21 cellular contexts compared by ENCODE assay signal in genomic region chr2:227423633-227424499, GRCh38. TPM values are rescaled to one million over a fixed set of nuclear protein-coding genes. Genes with fewer than 3 reads are reported as not detected.
"Had no signal": no experiment of that assay in that cellular context is flagged by ENCODE, and none has a peak within 500 bp of the region (broad histone marks: within the 10 kb centered on the region; RNA-seq: fewer than 3 reads in every experiment).

No MANE protein-coding gene starts in this region.

- H3K4me1 Mint-ChIP-seq: activated CD8-positive, alpha-beta memory T cell treated with anti-CD3 and anti-CD28 coated beads, Interleukin-2, amount 10 ng/mL, durations not matched to agents 7 days and 5 days; stimulated activated memory B cell treated with anti-CD40 and anti-IgM and Interleukin-4, amounts not matched to agents 10 μg/mL and 1 μg/mL and 100 μg/mL, for 72 hours had no signal

- H3K9me3 ChIP-seq: heart left ventricle, left lung had no signal

- H3K36me3 Mint-ChIP-seq: activated CD8-positive, alpha-beta memory T cell treated with anti-CD3 and anti-CD28 coated beads, Interleukin-2, amount 10 ng/mL, durations not matched to agents 7 days and 5 days; activated naive CD8-positive, alpha-beta T cell treated with anti-CD3 and anti-CD28 coated beads for 36 hours; stimulated activated memory B cell treated with anti-CD40 and anti-IgM and Interleukin-4, amounts not matched to agents 10 μg/mL and 1 μg/mL and 100 μg/mL, for 72 hours; type B pancreatic cell had no signal

- FAIRE-seq: endometrium, islet of Langerhans had no signal

- H3K4me3 Mint-ChIP-seq: activated CD8-positive, alpha-beta memory T cell treated with anti-CD3 and anti-CD28 coated beads, Interleukin-2, amount 10 ng/mL, durations not matched to agents 7 days and 5 days; activated naive CD8-positive, alpha-beta T cell treated with anti-CD3 and anti-CD28 coated beads for 36 hours; activated T-cell treated with anti-CD3 and anti-CD28 coated beads, Interleukin-2, amount 50 U/mL, for 4 hours; dendritic cell treated with granulocyte-macrophage colony-stimulating factor and Interleukin-4, amounts not matched to agents 40 ng/mL and 50 ng/mL, for 4 days; neural crest cell; stimulated activated memory B cell treated with anti-CD40 and anti-IgM and Interleukin-4, amounts not matched to agents 10 μg/mL and 1 μg/mL and 100 μg/mL, for 72 hours; type B pancreatic cell had no signal

- H3K27me3 Mint-ChIP-seq: activated CD8-positive, alpha-beta memory T cell treated with anti-CD3 and anti-CD28 coated beads, Interleukin-2, amount 10 ng/mL, durations not matched to agents 7 days and 5 days; activated naive CD8-positive, alpha-beta T cell treated with anti-CD3 and anti-CD28 coated beads for 36 hours; stimulated activated memory B cell treated with anti-CD40 and anti-IgM and Interleukin-4, amounts not matched to agents 10 μg/mL and 1 μg/mL and 100 μg/mL, for 72 hours; type B pancreatic cell had no signal

- H3K4me1 ChIP-seq: foreskin keratinocyte, heart left ventricle, left lung, parathyroid adenoma had no signal

- H3K27me3 ChIP-seq: foreskin keratinocyte, heart left ventricle, left lung had no signal

- ATAC-seq: activated CD8-positive, alpha-beta memory T cell treated with anti-CD3 and anti-CD28 coated beads, Interleukin-2, amount 10 ng/mL, durations not matched to agents 7 days and 5 days; activated T-cell treated with anti-CD3 and anti-CD28 coated beads, Interleukin-2, amount 50 U/mL, for 4 hours; esophagus mucosa; foreskin keratinocyte; heart left ventricle; left lung; stimulated activated memory B cell treated with anti-CD40 and anti-IgM and Interleukin-4, amounts not matched to agents 10 μg/mL and 1 μg/mL and 100 μg/mL, for 72 hours had no signal

- H3K27ac ChIP-seq: foreskin keratinocyte, heart left ventricle, left lung, parathyroid adenoma had no signal

- H3K36me3 ChIP-seq: heart left ventricle, left lung had no signal

- H3K4me3 ChIP-seq: heart left ventricle, left lung, smooth muscle cell had no signal

- H3K9me3 Mint-ChIP-seq: activated naive CD8-positive, alpha-beta T cell treated with anti-CD3 and anti-CD28 coated beads for 36 hours; activated T-cell treated with anti-CD3 and anti-CD28 coated beads, Interleukin-2, amount 50 U/mL, for 4 hours; dendritic cell treated with granulocyte-macrophage colony-stimulating factor and Interleukin-4, amounts not matched to agents 40 ng/mL and 50 ng/mL, for 4 days; neural crest cell; type B pancreatic cell had no signal

- H3K27ac Mint-ChIP-seq: activated CD8-positive, alpha-beta memory T cell treated with anti-CD3 and anti-CD28 coated beads, Interleukin-2, amount 10 ng/mL, durations not matched to agents 7 days and 5 days; activated naive CD8-positive, alpha-beta T cell treated with anti-CD3 and anti-CD28 coated beads for 36 hours; dendritic cell treated with granulocyte-macrophage colony-stimulating factor and Interleukin-4, amounts not matched to agents 40 ng/mL and 50 ng/mL, for 4 days; stimulated activated memory B cell treated with anti-CD40 and anti-IgM and Interleukin-4, amounts not matched to agents 10 μg/mL and 1 μg/mL and 100 μg/mL, for 72 hours; type B pancreatic cell had no signal

- DNase-seq: activated CD4-positive, alpha-beta T cell treated with anti-CD3 and anti-CD28 coated beads, Interleukin-2, amount 50 U/mL, for 4 hours; activated CD4-positive, CD25-positive, alpha-beta regulatory T cell treated with anti-CD3 and anti-CD28 coated beads, Interleukin-2, amount 50 U/mL, for 72 hours; activated CD8-positive, alpha-beta memory T cell treated with anti-CD3 and anti-CD28 coated beads, Interleukin-2, amount 10 ng/mL, durations not matched to agents 7 days and 5 days; activated effector memory CD4-positive, alpha-beta T cell treated with anti-CD3 and anti-CD28 coated beads, Interleukin-2, amount 50 U/mL, for 16 hours; activated naive CD8-positive, alpha-beta T cell treated with anti-CD3 and anti-CD28 coated beads for 36 hours; activated T-cell treated with anti-CD3 and anti-CD28 coated beads, Interleukin-2, amount 50 U/mL, for 4 hours; cerebellar nuclear complex; foreskin keratinocyte; heart left ventricle; left lung; mesenchymal stem cell had no signal

RNA-seq across cellular contexts. Expression of gene SCYGR1, which starts 36.1 kb away (rescaled TPM):
- total RNA-seq: activated CD8-positive, alpha-beta memory T cell treated with anti-CD3 and anti-CD28 coated beads, Interleukin-2, amount 10 ng/mL, durations not matched to agents 7 days and 5 days; activated naive CD8-positive, alpha-beta T cell treated with anti-CD3 and anti-CD28 coated beads for 36 hours; activated T-cell treated with anti-CD3 and anti-CD28 coated beads, Interleukin-2, amount 50 U/mL, for 4 hours; esophagus mucosa; foreskin keratinocyte; heart left ventricle; left lung; neural crest cell; smooth muscle cell; subcutaneous adipose tissue had no signal

RNA-seq across cellular contexts. Expression of gene TM4SF20, which starts 44.8 kb away (rescaled TPM):
- total RNA-seq: activated CD8-positive, alpha-beta memory T cell treated with anti-CD3 and anti-CD28 coated beads, Interleukin-2, amount 10 ng/mL, durations not matched to agents 7 days and 5 days; activated naive CD8-positive, alpha-beta T cell treated with anti-CD3 and anti-CD28 coated beads for 36 hours; esophagus mucosa; foreskin keratinocyte; heart left ventricle; left lung; neural crest cell; smooth muscle cell had no signal
